In the genomic region with DNA sequence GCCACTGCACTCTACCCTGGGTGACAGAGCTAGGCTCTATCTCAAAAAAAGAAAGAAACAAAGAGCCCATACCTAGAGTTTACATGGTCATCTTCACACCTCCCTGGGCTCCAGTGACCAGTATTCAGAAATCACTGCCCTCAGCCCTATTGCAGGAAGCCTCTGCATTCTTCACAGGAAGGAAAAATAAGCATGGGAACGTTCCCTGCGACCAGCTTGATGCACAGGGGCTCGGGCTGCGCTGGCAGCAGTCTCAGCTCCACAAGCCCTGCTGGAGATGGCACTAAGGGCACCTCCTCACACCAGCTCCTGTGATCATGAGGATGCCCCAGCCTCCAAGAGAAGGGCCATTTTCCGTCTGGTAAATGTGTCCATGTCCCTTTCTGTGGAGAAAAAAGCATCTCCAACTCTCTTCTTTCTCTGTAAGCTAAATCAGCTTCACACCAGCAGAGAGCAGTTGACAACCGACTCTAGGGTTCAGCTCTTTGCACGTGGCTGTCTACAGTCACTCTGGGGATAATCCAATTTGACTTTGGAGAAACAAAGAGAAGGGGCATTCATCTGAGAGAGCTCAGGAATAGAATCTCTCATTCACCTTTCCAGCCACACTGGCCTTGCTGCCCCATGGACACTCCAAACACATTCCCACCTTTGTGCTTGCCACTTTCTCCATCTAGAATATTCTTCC, we compare ENCODE assay signal across 1 cellular context.
TF ChIP-seq lines count a peak whose summit lies in the region.

No MANE protein-coding gene starts in this region.

TF ChIP-seq in endothelial cell of umbilical vein, 7 proteins besides CTCF, POLR2A, EP300 and RAD21 (continued from another document):
- TF ChIP-seq POLR2AphosphoS5 (IDR thresholded peaks at IDR 0.05; ENCODE audit: insufficient read depth, low read depth, low read length) (no peak), GATA2 (IDR thresholded peaks at IDR 0.05; ENCODE audit: insufficient read depth, insufficient read length, low read depth, low read length) (no peak), FOS (IDR thresholded peaks at IDR 0.05; ENCODE audit: borderline replicate concordance, insufficient read depth, low read length) (no peak), MYC (IDR thresholded peaks at IDR 0.05; ENCODE audit: low read depth, low read length) (no peak)
